In genomic region chr15:82365692-82366323, GRCh38 we compare ENCODE assay signal across 8 cellular contexts. TPM values are rescaled to one million over a fixed set of nuclear protein-coding genes. Genes with fewer than 3 reads are reported as not detected.
DNase-seq lines count a peak whose midpoint lies in the region; ATAC-seq and TF ChIP-seq lines count a peak whose summit lies in the region.
"Not testable (repeated sequence)": the region's sequence is repeated elsewhere in the genome, so short reads cannot be mapped to it uniquely, and the experiment has no call there.

No MANE protein-coding gene starts in this region.

- H3K9me2 ChIP-seq in OCI-LY7 (ENCODE audit: insufficient read depth, low read length): not testable (repeated sequence)

- ATAC-seq in GM19025 (IDR thresholded peaks at IDR 0.05; ENCODE audit: low read depth, unreplicated experiment) (peak; percentile 94), HG02678 (IDR thresholded peaks at IDR 0.05; ENCODE audit: unreplicated experiment) (peak; percentile 92)

- BruUV-seq in OCI-LY7 (replicated peaks; lab: Mats Ljungman, UMichigan): not testable (repeated sequence)

- intact Hi-C loops in OCI-LY7 (cut with micrococcal nuclease; ENCODE audit: unreplicated experiment); dorsolateral prefrontal cortex (cut with DNase I): not testable (repeated sequence)

- 0% methylated on average over 2 of the region's 6 CpGs for WGBS in liver

- not testable (repeated sequence) for H2AFZ ChIP-seq in OCI-LY7 (ENCODE audit: low read length)

- H3K27ac ChIP-seq in OCI-LY7 (ENCODE audit: low read depth, low read length, poor library complexity, severe bottlenecking); dorsolateral prefrontal cortex; liver (ENCODE audit: low read depth in 1 of 2, low read length in 2 of 2): not testable (repeated sequence)

- CTCF ChIA-PET in OCI-LY7 (lab: Charles Lee; ENCODE audit: unreplicated experiment): not testable (repeated sequence)

- TF ChIP-seq CTCF in AG09309 (IDR thresholded peaks at IDR 0.05; ENCODE audit: control insufficient read depth, insufficient read depth, low read depth, low read length, missing control alignments): peak; percentile 17
- TF ChIP-seq CTCF in OCI-LY7 (conservative IDR thresholded peaks at IDR 0.05; ENCODE audit: low read length): 0 out of 2 replicates have a peak, but pooled peaks have one; percentile 26
- TF ChIP-seq CTCF in dorsolateral prefrontal cortex (IDR thresholded peaks at IDR 0.05 in 54 of 56, conservative IDR thresholded peaks at IDR 0.05 in 2 of 56; ENCODE audit: low read depth in 1 of 56, partially characterized antibody in 56 of 56): peak in 51 of 56 donors; percentile 9 to 56 (median 36)
- TF ChIP-seq CTCF in liver (IDR thresholded peaks at IDR 0.05; ENCODE audit: low read depth, low read length, missing input control): not testable (repeated sequence)

- POLR2A ChIA-PET in OCI-LY7 (lab: Charles Lee): not testable (repeated sequence)

- not testable (repeated sequence) for DNase-seq in AG09309 (ENCODE audit: low read depth); OCI-LY7 (ENCODE audit: low spot score)
- DNase-seq in activated T-cell treated with anti-CD3 and anti-CD28 coated beads for 24 hours (ENCODE audit: low read depth) (peak; percentile 35), dorsolateral prefrontal cortex (peak in 5 of 10 donors; percentile 19 to 38 (median 28))
- peak; percentile 23 to 51 for DNase-seq in stimulated activated CD4-positive, alpha-beta T cell treated with anti-CD3 and anti-CD28 coated beads, Interleukin-2, amount 100 ng/mL, for 48 hours

- peak; percentile 33 to 52 for TF ChIP-seq RAD21 in liver (IDR thresholded peaks at IDR 0.05)

- H3K9me3 ChIP-seq in OCI-LY7 (ENCODE audit: low read length); liver (ENCODE audit: control insufficient read depth in 4 of 4, low read length in 3 of 4): not testable (repeated sequence)

- not testable (repeated sequence) for H3K9ac ChIP-seq in liver (ENCODE audit: low read depth in 1 of 2, low read length in 2 of 2)

- H3K4me2 ChIP-seq in OCI-LY7 (ENCODE audit: low read length): not testable (repeated sequence)

- H3K4me3 ChIP-seq in AG09309 (ENCODE audit: control insufficient read depth, low read depth, low read length); OCI-LY7 (ENCODE audit: low read depth, low read length, poor library complexity, severe bottlenecking); dorsolateral prefrontal cortex; liver (ENCODE audit: low read depth in 1 of 3, low read length in 3 of 3): not testable (repeated sequence)

- not testable (repeated sequence) for H4K20me1 ChIP-seq in OCI-LY7 (ENCODE audit: insufficient read depth, low read length)

- H3K79me2 ChIP-seq in OCI-LY7 (ENCODE audit: insufficient read depth, low read depth, low read length): not testable (repeated sequence)

- not testable (repeated sequence) for H3K27me3 ChIP-seq in dorsolateral prefrontal cortex; liver (ENCODE audit: control insufficient read depth in 4 of 4, insufficient read depth in 4 of 4, low read length in 3 of 4)

- H3K4me1 ChIP-seq in OCI-LY7 (ENCODE audit: insufficient read depth, low read length, poor library complexity, severe bottlenecking); liver (ENCODE audit: control insufficient read depth in 4 of 4, insufficient read depth in 4 of 4, low read length in 3 of 4): not testable (repeated sequence)

- H3K36me3 ChIP-seq in OCI-LY7 (ENCODE audit: insufficient read depth, low read length); liver (ENCODE audit: control insufficient read depth in 4 of 4, insufficient read depth in 3 of 4, low read depth in 1 of 4, low read length in 3 of 4): not testable (repeated sequence)

RNA-seq across cellular contexts. Expression of gene GOLGA6L10, which starts 16.5 kb away (rescaled TPM):
- total RNA-seq in OCI-LY7 (2014; rRNA removed; shearing (Covaris generic)): not detected in 2 replicates
- 0.39 and 0.49 TPM in 2 replicates for total RNA-seq in OCI-LY7 (2022)
- total RNA-seq in dorsolateral prefrontal cortex: 10 to 100 TPM in 2 of 120 experiments, 1 to 10 TPM in 113, under 1 TPM in 5; 0.41 to 17.8 (median 3.1) TPM
- total RNA-seq in liver: under 1 TPM; 0.33 to 0.42 TPM
- under 1 TPM; 0.15 to 0.67 TPM for polyA plus RNA-seq in liver
